11 cellular contexts compared by ENCODE assay signal in the genomic region with DNA sequence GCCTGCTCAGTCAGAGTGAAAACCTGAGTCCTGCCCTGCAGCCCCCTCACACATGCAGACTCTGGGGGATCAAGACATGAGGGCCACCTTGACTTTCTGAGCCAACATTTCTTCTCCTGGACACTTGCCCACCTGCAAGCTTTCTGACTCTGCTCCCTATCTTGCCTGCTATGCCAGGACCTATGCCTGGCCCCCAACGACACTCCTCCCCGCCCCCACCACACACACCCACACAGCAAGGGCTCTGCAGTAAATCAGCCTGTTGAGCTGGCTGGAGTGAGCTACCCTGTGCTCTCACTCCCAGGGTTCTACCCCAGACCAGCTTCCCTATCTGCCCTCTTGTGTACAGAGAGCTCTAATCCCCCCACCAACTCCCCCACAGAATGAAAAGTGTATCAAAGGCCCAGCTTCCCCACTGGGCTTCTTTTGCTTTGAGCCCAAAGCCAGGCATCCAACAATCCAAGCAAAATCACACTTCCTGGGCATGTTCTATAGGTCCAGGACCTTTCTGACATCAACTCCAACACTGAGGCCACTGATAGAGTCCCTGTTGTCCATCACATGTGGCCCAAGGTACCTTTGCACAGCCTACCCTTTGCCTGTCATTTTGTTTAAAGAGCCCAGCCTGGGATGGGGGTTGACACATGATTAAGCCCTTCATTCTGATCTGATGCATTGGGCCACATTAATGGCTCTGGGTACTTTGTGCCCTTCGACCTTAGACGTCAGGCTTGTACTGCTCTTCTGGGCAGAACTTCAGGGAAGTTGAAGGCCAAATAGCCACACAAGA. TPM values are rescaled to one million over a fixed set of nuclear protein-coding genes. Genes with fewer than 3 reads are reported as not detected.
DNase-seq lines count a peak whose midpoint lies in the region; ATAC-seq, FAIRE-seq and TF ChIP-seq lines count a peak whose summit lies in the region.
"Had no signal": no experiment of that assay in that cellular context is flagged by ENCODE, and none has a peak within 500 bp of the region (broad histone marks: within the 10 kb centered on the region; RNA-seq: fewer than 3 reads in every experiment).

No MANE protein-coding gene starts in this region.

- H3K27me3 ChIP-seq in PC-9 (ENCODE audit: insufficient read depth, low read depth) (no peaks in the 10 kb centered on the region), esophagus squamous epithelium (no peaks in the 10 kb centered on the region), trophoblast cell (ENCODE audit: insufficient read depth, low read length) (no peaks in the 10 kb centered on the region)
- H3K27me3 ChIP-seq: BLaER1 treated with 17β-estradiol and CSF1 and Interleukin-3, amounts not matched to agents 10 nM and 100 nM had no signal

- H2AK5ac ChIP-seq in trophoblast cell (ENCODE audit: low read length): no peak overlapping the region

- no peak overlapping the region for H3K18ac ChIP-seq in trophoblast cell (ENCODE audit: low read length)

- no peak for TF ChIP-seq CTCF in A549 (IDR thresholded peaks at IDR 0.05)
- no peak for TF ChIP-seq CTCF in PC-9 (conservative IDR thresholded peaks at IDR 0.05)
- TF ChIP-seq CTCF in esophagus squamous epithelium (IDR thresholded peaks at IDR 0.05): no peak
- TF ChIP-seq CTCF in D721Med (IDR thresholded peaks at IDR 0.05; ENCODE audit: insufficient read depth, missing control alignments): no peak

- H3K4me3 ChIP-seq in A549 (no peak overlapping the region), PC-9 (no peak overlapping the region), esophagus squamous epithelium (no peak overlapping the region), trophoblast cell (ENCODE audit: low read depth, low read length) (no peak overlapping the region)
- H3K4me3 ChIP-seq: BLaER1 treated with 17β-estradiol and CSF1 and Interleukin-3, amounts not matched to agents 10 nM and 100 nM had no signal

- no peaks in the 10 kb centered on the region for H3K9me2 ChIP-seq in PC-9 (ENCODE audit: insufficient read depth)

- H3K36me3 ChIP-seq in PC-9 (ENCODE audit: low read depth) (no peaks in the 10 kb centered on the region), esophagus squamous epithelium (peaks cover 5 to 85% (median 12%) of the 10 kb centered on the region in 3 donors), trophoblast cell (ENCODE audit: control insufficient read depth in 1 of 2, insufficient read depth in 2 of 2, low read length in 2 of 2) (peaks cover 4 to 9% of the 10 kb centered on the region in 2 experiments)
- H3K36me3 ChIP-seq: BLaER1 treated with 17β-estradiol and CSF1 and Interleukin-3, amounts not matched to agents 10 nM and 100 nM had no signal

- H3K9me3 ChIP-seq in A549 (no peaks in the 10 kb centered on the region), PC-9 (ENCODE audit: insufficient read depth, low read depth) (no peaks in the 10 kb centered on the region), esophagus squamous epithelium (no peaks in the 10 kb centered on the region), trophoblast cell (ENCODE audit: insufficient read depth, low read depth, low read length) (no peaks in the 10 kb centered on the region)
- H3K9me3 ChIP-seq: BLaER1 treated with 17β-estradiol and CSF1 and Interleukin-3, amounts not matched to agents 10 nM and 100 nM had no signal

- intact Hi-C loops in PC-9 (cut with micrococcal nuclease; ENCODE audit: unreplicated experiment): loop anchor here (1.0 to 5.0 kb wide), 3 partner anchors 101 to 233 kb away; no protein-coding TSS in a partner anchor
- intact Hi-C loops in esophagus squamous epithelium (cut with DNase I): no loop called here

- no peak overlapping the region for H3K9ac ChIP-seq in trophoblast cell (ENCODE audit: low read length)
- H3K9ac ChIP-seq: BLaER1 treated with 17β-estradiol and CSF1 and Interleukin-3, amounts not matched to agents 10 nM and 100 nM had no signal

- H3K79me2 ChIP-seq in PC-9 (ENCODE audit: low read depth) (no peaks in the 10 kb centered on the region), trophoblast cell (ENCODE audit: control insufficient read depth, insufficient read depth, low read length, poor library complexity) (no peaks in the 10 kb centered on the region)

- CTCF ChIA-PET in A549 (lab: Yijun Ruan, JAX) (interaction anchor here (0.6 to 6.2 kb wide), 9 partner anchors 8 to 102 kb away, joined by 3 to 63 read pairs (median 4); no protein-coding TSS in a partner anchor), PC-9 (lab: Charles Lee) (interaction anchor here (0.6 kb wide), 3 partner anchors 27 to 262 kb away, joined by 6 to 15 read pairs (median 7); no protein-coding TSS in a partner anchor)

- FAIRE-seq in A549 (lab: Jason Lieb, UNC) (no peak), D721Med (lab: Jason Lieb, UNC) (no peak)

- no peak overlapping the region for H2BK5ac ChIP-seq in trophoblast cell (ENCODE audit: low read depth, low read length, poor library complexity)

- no peak overlapping the region for H2BK120ac ChIP-seq in trophoblast cell (ENCODE audit: insufficient read depth, low read length, poor library complexity)

- no peak for TF ChIP-seq POLR2A in A549 (IDR thresholded peaks at IDR 0.05; ENCODE audit: low read length)
- no peak for TF ChIP-seq POLR2A in esophagus squamous epithelium (IDR thresholded peaks at IDR 0.05)

- BruUV-seq in PC-9 (replicated peaks; lab: Mats Ljungman, UMichigan): no TSS peak

- no peak overlapping the region for H4K12ac ChIP-seq in trophoblast cell (ENCODE audit: low read depth, low read length)

- H2BK12ac ChIP-seq in trophoblast cell (ENCODE audit: low read length): no peak overlapping the region

- peaks cover 9% of the 10 kb centered on the region; the same call in 1 of the 2 replicates for H3F3A ChIP-seq in PC-9 (ENCODE audit: insufficient read depth, low read depth)

- no peak overlapping the region for H3K14ac ChIP-seq in trophoblast cell (ENCODE audit: low read length)

- H3K27ac ChIP-seq in A549: peak overlapping the region; percentile 11 to 77; a peak in 3 of 6 replicates
- H3K27ac ChIP-seq in PC-9: peak overlapping the region; percentile 43
- H3K27ac ChIP-seq in esophagus squamous epithelium: peak overlapping the region; percentile 61 to 97 (median 94)
- no peak overlapping the region for H3K27ac ChIP-seq in trophoblast cell (ENCODE audit: low read depth, low read length)

- TF ChIP-seq EP300 in A549 (IDR thresholded peaks at IDR 0.05): no peak

- POLR2A ChIA-PET in A549 (lab: Yijun Ruan, JAX) (interaction anchor here (0.7 to 1.0 kb wide), 3 partner anchors 29 to 37 kb away, joined by 3 to 6 read pairs (median 3); a partner anchor contains a TSS), PC-9 (lab: Charles Lee; ENCODE audit: unreplicated experiment) (interaction anchor here (0.5 kb wide), 1 partner anchor 468 kb away, joined by 3 read pairs; no protein-coding TSS in a partner anchor)

- no peak for TF ChIP-seq RAD21 in A549 (conservative IDR thresholded peaks at IDR 0.05 in 1 of 2, IDR thresholded peaks at IDR 0.05 in 1 of 2)

- H4K8ac ChIP-seq in trophoblast cell (ENCODE audit: low read depth, low read length): no peak overlapping the region

- H3K4me1 ChIP-seq in A549 (peaks cover 57% of the 10 kb centered on the region), PC-9 (replicated peaks; ENCODE audit: insufficient read depth) (peaks cover 55% of the 10 kb centered on the region), esophagus squamous epithelium (peaks cover 40 to 98% (median 58%) of the 10 kb centered on the region in 3 donors), trophoblast cell (ENCODE audit: control insufficient read depth in 1 of 2, insufficient read depth in 2 of 2, low read length in 2 of 2) (peaks cover 16 to 17% of the 10 kb centered on the region in 2 experiments)

- H3K4me2 ChIP-seq in A549: peak overlapping the region; percentile 24; the same call in 1 of the 3 replicates
- H3K4me2 ChIP-seq in PC-9: peak overlapping the region; percentile 59
- H3K4me2 ChIP-seq in trophoblast cell (ENCODE audit: low read length): no peak overlapping the region

- no peak overlapping the region for H3K4ac ChIP-seq in trophoblast cell (ENCODE audit: low read depth, low read length)

- no peaks in the 10 kb centered on the region for H3K79me1 ChIP-seq in trophoblast cell (ENCODE audit: low read length)

- H4K20me1 ChIP-seq in PC-9 (ENCODE audit: insufficient read depth): no peaks in the 10 kb centered on the region
- H4K20me1 ChIP-seq: BLaER1 treated with 17β-estradiol and CSF1 and Interleukin-3, amounts not matched to agents 10 nM and 100 nM had no signal

- no peak overlapping the region for H2AFZ ChIP-seq in PC-9
- H2AFZ ChIP-seq in trophoblast cell (ENCODE audit: insufficient read depth, low read length, poor library complexity): no peak overlapping the region

- no peak for ATAC-seq in A549

- 69% methylated on average over 4 of the region's 4 CpGs for WGBS in A549 (ENCODE audit: missing lambda C conversion rate)
- WGBS in esophagus squamous epithelium, 2 donors: 64% methylated on average over 3 of the region's 4 CpGs; no CpG with 5 or more reads in 1 of the 2 donors
- WGBS in trophoblast cell (ENCODE audit: extremely low coverage, insufficient coverage, insufficient read length): no CpG with 5 or more reads among the region's 4 CpGs

- DNase-seq in A549 (ENCODE audit: low read depth in 1 of 2, low spot score in 1 of 2) (no peak), PC-9 (no peak), esophagus squamous epithelium (lab: John Stamatoyannopoulos, UW) (no peak), trophoblast cell (no peak), NCI-H1417 treated with DMSO at 0.1 percent for 48 hours (lab: John Stamatoyannopoulos, UW) (no peak), D721Med (ENCODE audit: insufficient read length, low spot score) (no peak), activated gamma-delta T cell (lab: John Stamatoyannopoulos, UW) (no peak)
- DNase-seq in activated CD4-positive, alpha-beta T cell treated with anti-CD3 and anti-CD28 coated beads for 48 hours: no peak
- DNase-seq: NCI-H524 treated with DMSO at 0.1 percent for 48 hours; stimulated activated naive CD4-positive, alpha-beta T cell treated with Interleukin-2 at 50 U/mL for 16 hours had no signal

- H3K23ac ChIP-seq in trophoblast cell (ENCODE audit: low read length): no peak overlapping the region

- H4K91ac ChIP-seq in trophoblast cell (ENCODE audit: low read depth, low read length): peak overlapping the region; percentile 47

RNA-seq across cellular contexts. Expression of a gene that starts 7.2 kb away (rescaled TPM):
- polyA plus RNA-seq in A549 (2011; rRNA removed) (not detected in 2 replicates), A549 (2017; fragmentation: RNase III; extraction: RNeasy Plus Mini Kit Qiagen cat#74134 plus additional on column Dnase treatment) (0.09 to 0.28 TPM (median 0.20 TPM) in 3 replicates)
- 0.07 and 0.09 TPM in 2 replicates for polyA plus RNA-seq in A549 (2012; cell fraction: cytosol; rRNA removed)
- polyA plus RNA-seq in A549 (2012; cell fraction: nucleus; rRNA removed): 0.42 and 0.56 TPM in 2 replicates
- 0.39 TPM in 1 of 2 replicates, not detected in the other for polyA minus RNA-seq in A549 (2011; rRNA and poly(A)+ RNA removed)
- total RNA-seq in PC-9 (2021) (35.8 and 47.2 TPM in 2 replicates), esophagus squamous epithelium (10 to 100 TPM; 16.5 to 79.2 (median 47.7) TPM)
- polyA plus RNA-seq in trophoblast cell (2013): 15.8 and 16.7 TPM in 2 replicates

RNA-seq across cellular contexts. Expression of a gene that starts 29.5 kb away (rescaled TPM):
- polyA plus RNA-seq in A549 (2011; rRNA removed) (4.1 and 4.6 TPM in 2 replicates), A549 (2017; fragmentation: RNase III; extraction: RNeasy Plus Mini Kit Qiagen cat#74134 plus additional on column Dnase treatment) (3.2 to 4.2 TPM (median 3.6 TPM) in 3 replicates)
- 2.1 and 3.2 TPM in 2 replicates for polyA plus RNA-seq in A549 (2012; cell fraction: cytosol; rRNA removed)
- polyA plus RNA-seq in A549 (2012; cell fraction: nucleus; rRNA removed): 8.2 and 10.1 TPM in 2 replicates
- 5.6 and 6.8 TPM in 2 replicates for polyA minus RNA-seq in A549 (2011; rRNA and poly(A)+ RNA removed)
- total RNA-seq in PC-9 (2021) (4.2 and 4.9 TPM in 2 replicates), esophagus squamous epithelium (under 1 TPM in 3 of 4 donors, not detected in 1; 0.11 to 0.79 (median 0.38) TPM)
- 0.26 and 0.28 TPM in 2 replicates for polyA plus RNA-seq in trophoblast cell (2013)

RNA-seq across cellular contexts. Expression of a gene that starts 37.1 kb away (rescaled TPM):
- 45.0 and 64.9 TPM in 2 replicates for polyA plus RNA-seq in A549 (2011; rRNA removed)
- 26.4 and 29.2 TPM in 2 replicates for polyA plus RNA-seq in A549 (2012; cell fraction: cytosol; rRNA removed)
- polyA plus RNA-seq in A549 (2012; cell fraction: nucleus; rRNA removed): 49.6 and 58.3 TPM in 2 replicates
- polyA plus RNA-seq in A549 (2017; fragmentation: RNase III; extraction: RNeasy Plus Mini Kit Qiagen cat#74134 plus additional on column Dnase treatment): 35.1 to 40.3 TPM (median 36.4 TPM) in 3 replicates
- polyA minus RNA-seq in A549 (2011; rRNA and poly(A)+ RNA removed): 53.0 and 67.7 TPM in 2 replicates
- total RNA-seq in PC-9 (2021): 21.7 and 24.0 TPM in 2 replicates
- total RNA-seq in esophagus squamous epithelium: 10 to 100 TPM; 14.7 to 22.2 (median 16.7) TPM
- polyA plus RNA-seq in trophoblast cell (2013): 31.5 and 32.0 TPM in 2 replicates
